In genomic region chrX:134520860-134521390, GRCh38 we compare ENCODE assay signal across 8 cellular contexts.
A peak's percentile ranks its signal among the peaks of the same experiment; 100 is the strongest.
DNase-seq lines count a peak whose midpoint lies in the region; TF ChIP-seq lines count a peak whose summit lies in the region.

No MANE protein-coding gene starts in this region.

- H3K4me1 ChIP-seq in hepatocyte (ENCODE audit: insufficient read depth) (no peaks in the 10 kb centered on the region), tibial artery (no peaks in the 10 kb centered on the region), esophagus squamous epithelium (no peaks in the 10 kb centered on the region)

- H3K4me3 ChIP-seq in hepatocyte (no peak overlapping the region), tibial artery (no peak overlapping the region), esophagus squamous epithelium (no peak overlapping the region)

- TF ChIP-seq CTCF in VCaP (conservative IDR thresholded peaks at IDR 0.05) (peak; percentile 80), hepatocyte (IDR thresholded peaks at IDR 0.05; ENCODE audit: poor library complexity) (peak; percentile 57), tibial artery (IDR thresholded peaks at IDR 0.05) (peak; percentile 31 to 40), esophagus squamous epithelium (IDR thresholded peaks at IDR 0.05) (peak in 3 of 6 experiments; percentile 24 to 48 (median 31))

- H3K79me2 ChIP-seq in hepatocyte: no peaks in the 10 kb centered on the region

- no peaks in the 10 kb centered on the region for H4K20me1 ChIP-seq in hepatocyte (ENCODE audit: insufficient read depth, poor library complexity, severe bottlenecking)

- no peak for TF ChIP-seq POLR2A in esophagus squamous epithelium (IDR thresholded peaks at IDR 0.05)

- no peak overlapping the region for H3K4me2 ChIP-seq in hepatocyte

- H3K9me3 ChIP-seq in hepatocyte (ENCODE audit: low read depth) (no peaks in the 10 kb centered on the region), tibial artery (no peaks in the 10 kb centered on the region), esophagus squamous epithelium (no peaks in the 10 kb centered on the region)

- DNase-seq in COR-L47 (lab: John Stamatoyannopoulos, UW): peak; percentile 51
- peak; percentile 29 for DNase-seq in GM19240 (ENCODE audit: insufficient read length, low spot score)
- peak; percentile 1 for DNase-seq in NCI-H146 treated with DMSO at 0.1 percent for 48 hours (lab: John Stamatoyannopoulos, UW; ENCODE audit: unreplicated experiment)
- DNase-seq in hepatocyte (ENCODE audit: low spot score): peak; percentile 57
- no peak for DNase-seq in tibial artery
- no peak for DNase-seq in esophagus squamous epithelium (lab: John Stamatoyannopoulos, UW)
- no peak for DNase-seq in C1 segment of cervical spinal cord (lab: John Stamatoyannopoulos, UW)

- H2AFZ ChIP-seq in hepatocyte: no peak overlapping the region

- no peak overlapping the region for H3K27ac ChIP-seq in VCaP
- H3K27ac ChIP-seq in hepatocyte: no peak overlapping the region
- H3K27ac ChIP-seq in tibial artery: no peak overlapping the region
- no peak overlapping the region for H3K27ac ChIP-seq in esophagus squamous epithelium

- no peaks in the 10 kb centered on the region for H3K36me3 ChIP-seq in hepatocyte (replicated peaks; ENCODE audit: insufficient read depth, low read depth)
- no peaks in the 10 kb centered on the region for H3K36me3 ChIP-seq in tibial artery
- H3K36me3 ChIP-seq in esophagus squamous epithelium: no peaks in the 10 kb centered on the region

- H3K9me2 ChIP-seq in hepatocyte (replicated peaks; ENCODE audit: insufficient read depth): no peaks in the 10 kb centered on the region

- WGBS in hepatocyte (ENCODE audit: low lambda C conversion rate, missing lambda C conversion rate): 78% methylated on average over 3 of the region's 3 CpGs
- WGBS in esophagus squamous epithelium, 2 donors: 77 to 80% methylated on average over 1 to 2 of the region's 3 CpGs

- intact Hi-C loops in tibial artery (cut with DNase I; ENCODE audit: low total_unique reads) (no loop called here), esophagus squamous epithelium (cut with DNase I) (no loop called here)

- H3K27me3 ChIP-seq in hepatocyte: no peaks in the 10 kb centered on the region
- H3K27me3 ChIP-seq in tibial artery: no peaks in the 10 kb centered on the region
- H3K27me3 ChIP-seq in esophagus squamous epithelium: no peaks in the 10 kb centered on the region

Comparison
In these comparisons a context has a peak if more than half of its experiments do, and no peak if none do; other contexts are left out.
1. DNase-seq: peak in COR-L47 (single experiment), GM19240 (single experiment), NCI-H146 treated with DMSO at 0.1 percent for 48 hours (single experiment) and hepatocyte (single experiment); none in tibial artery (0 of 2), esophagus squamous epithelium (single experiment) and C1 segment of cervical spinal cord (0 of 14).